Comparison of ENCODE assay signal across 26 cellular contexts in genomic region chrX:73683236-73683859, GRCh38.
DNase-seq lines count a peak whose midpoint lies in the region; ATAC-seq and TF ChIP-seq lines count a peak whose summit lies in the region.
"Had no signal": no experiment of that assay in that cellular context is flagged by ENCODE, and none has a peak within 500 bp of the region (broad histone marks: within the 10 kb centered on the region; RNA-seq: fewer than 3 reads in every experiment).

No MANE protein-coding gene starts in this region.

- H3K79me2 ChIP-seq in GM23338 (replicated peaks; ENCODE audit: insufficient read depth) = no peaks in the 10 kb centered on the region
- H3K79me2 ChIP-seq: parathyroid adenoma had no signal

- H3K4me1 ChIP-seq in GM23338 (ENCODE audit: insufficient read depth) = peaks cover 29% of the 10 kb centered on the region
- H3K4me1 ChIP-seq in iPS-20b (ENCODE audit: insufficient read depth, low read length) = peaks cover 15% of the 10 kb centered on the region; the same call in 1 of the 2 replicates
- H3K4me1 ChIP-seq: A549, foreskin keratinocyte, parathyroid adenoma, stomach, upper lobe of left lung had no signal

- H3K4me3 Mint-ChIP-seq in GM23338 = no peak overlapping the region
- H3K4me3 Mint-ChIP-seq: CD8-positive, alpha-beta T cell; effector memory CD8-positive, alpha-beta T cell; naive thymus-derived CD8-positive, alpha-beta T cell; T-helper 1 cell treated with Interleukin-12 subunit alpha and Interleukin-12 subunit beta and Interleukin-4 antibody, amounts not matched to agents 30 μg/mL and 1 μg/mL, for 36 hours had no signal

- peak overlapping the region; percentile 80; the same call in 1 of the 2 replicates for H3K27ac Mint-ChIP-seq in GM23338
- H3K27ac Mint-ChIP-seq: CD8-positive, alpha-beta T cell; effector memory CD8-positive, alpha-beta T cell; naive thymus-derived CD8-positive, alpha-beta T cell; T-helper 1 cell treated with Interleukin-12 subunit alpha and Interleukin-12 subunit beta and Interleukin-4 antibody, amounts not matched to agents 30 μg/mL and 1 μg/mL, for 36 hours had no signal

- H3K4me3 ChIP-seq in AG09309 (ENCODE audit: control insufficient read depth, low read depth, low read length) (no peak overlapping the region), GM23338 (no peak overlapping the region), brain microvascular endothelial cell (ENCODE audit: low read depth, low read length) (no peak overlapping the region), iPS-20b (ENCODE audit: low read length) (0 out of 2 replicates have a peak overlapping the region, but pooled peaks have one; percentile 4)
- H3K4me3 ChIP-seq: A549, stomach, upper lobe of left lung had no signal

- no peaks in the 10 kb centered on the region for H3K9me2 ChIP-seq in GM23338 (ENCODE audit: insufficient read depth)

- H3K9me3 Mint-ChIP-seq in GM23338 = peaks cover 14% of the 10 kb centered on the region

- in situ Hi-C loops in brain microvascular endothelial cell (cut with HindIII; ENCODE audit: low pct_ligation_motif_present, low sequenced_read_pairs) = no loop called here

- no peaks in the 10 kb centered on the region for H3K27me3 ChIP-seq in GM23338 (ENCODE audit: insufficient read depth)
- H3K27me3 ChIP-seq in brain microvascular endothelial cell (replicated peaks) = no peaks in the 10 kb centered on the region
- H3K27me3 ChIP-seq in iPS-20b (ENCODE audit: insufficient read depth, low read length) = no peaks in the 10 kb centered on the region
- H3K27me3 ChIP-seq: foreskin keratinocyte, stomach, upper lobe of left lung had no signal

- no peaks in the 10 kb centered on the region; the same call in 1 of the 2 replicates for H3K36me3 ChIP-seq in GM23338 (ENCODE audit: insufficient read depth)
- H3K36me3 ChIP-seq in brain microvascular endothelial cell (replicated peaks) = no peaks in the 10 kb centered on the region
- peaks cover 7% of the 10 kb centered on the region; the same call in 1 of the 2 replicates for H3K36me3 ChIP-seq in iPS-20b (ENCODE audit: insufficient read depth, low read depth, low read length)
- H3K36me3 ChIP-seq: upper lobe of left lung, WERI-Rb-1 had no signal

- H3K4me1 Mint-ChIP-seq in GM23338 = peaks cover 19% of the 10 kb centered on the region; the same call in 2 of the 3 replicates
- H3K4me1 Mint-ChIP-seq: naive thymus-derived CD8-positive, alpha-beta T cell had no signal

- H3K9ac ChIP-seq in iPS-20b (ENCODE audit: low read depth, low read length) = no peak overlapping the region
- H3K9ac ChIP-seq: parathyroid adenoma had no signal

- TF ChIP-seq CTCF in AG09309 (IDR thresholded peaks at IDR 0.05; ENCODE audit: control insufficient read depth, insufficient read depth, low read depth, low read length, missing control alignments) = no peak
- no peak for TF ChIP-seq CTCF in GM23338 (conservative IDR thresholded peaks at IDR 0.05; ENCODE audit: low read depth in 2 of 2)
- TF ChIP-seq CTCF in brain microvascular endothelial cell (IDR thresholded peaks at IDR 0.05; ENCODE audit: low read depth, low read length, missing control alignments) = no peak

- no peaks in the 10 kb centered on the region for H3F3A ChIP-seq in GM23338 (replicated peaks; ENCODE audit: low read depth)

- intact Hi-C loops in posterior cingulate gyrus (cut with DNase I) = no loop called here

- peak overlapping the region; percentile 19 for H3K4me2 ChIP-seq in GM23338
- H3K4me2 ChIP-seq: A549 had no signal

- H2AFZ ChIP-seq in GM23338 = no peak overlapping the region
- H2AFZ ChIP-seq: parathyroid adenoma had no signal

- H3K27me3 Mint-ChIP-seq in GM23338 (ENCODE audit: insufficient read depth, low read depth, poor library complexity) = peaks cover 3% of the 10 kb centered on the region
- H3K27me3 Mint-ChIP-seq: effector memory CD8-positive, alpha-beta T cell; naive thymus-derived CD8-positive, alpha-beta T cell had no signal

- DNase-seq in AG09309 (ENCODE audit: low read depth) = peak; percentile 2
- no peak for DNase-seq in GM23338 (ENCODE audit: low spot score)
- peak; percentile 2 for DNase-seq in brain microvascular endothelial cell
- no peak for DNase-seq in posterior cingulate gyrus
- no peak for DNase-seq in NCI-H1930 (lab: John Stamatoyannopoulos, UW)
- no peak for DNase-seq in activated T-cell treated with anti-CD3 and anti-CD28 coated beads, Interleukin-2, amount 50 U/mL, for 1 hour
- DNase-seq: activated CD4-positive, alpha-beta T cell treated with anti-CD3 and anti-CD28 coated beads, Interleukin-2, amount 50 U/mL, for 4 hours; activated gamma-delta T cell treated with Interleukin-2 at 50 U/mL for 16 hours; amygdala; CD8-positive, alpha-beta T cell; DND-41; effector memory CD8-positive, alpha-beta T cell; foreskin keratinocyte; naive thymus-derived CD8-positive, alpha-beta T cell; NCI-H1436 treated with DMSO at 0.1 percent for 48 hours; NCI-H2171 treated with DMSO at 0.1 percent for 48 hours; SIG-M5; stimulated activated CD4-positive, alpha-beta T cell treated with anti-CD3 and anti-CD28 coated beads, Interleukin-4, amount 100 ng/mL, for 24 hours; stomach; upper lobe of left lung; WERI-Rb-1 had no signal

- H3K9me3 ChIP-seq in iPS-20b (ENCODE audit: insufficient read depth, low read depth, low read length) = peaks cover 10% of the 10 kb centered on the region; the same call in 1 of the 2 replicates
- H3K9me3 ChIP-seq: A549, stomach, upper lobe of left lung had no signal

- ATAC-seq in GM23338 (no peak), GM21367 (IDR thresholded peaks at IDR 0.05; ENCODE audit: unreplicated experiment) (no peak)
- ATAC-seq: A549; CD8-positive, alpha-beta T cell; effector memory CD8-positive, alpha-beta T cell; foreskin keratinocyte; naive thymus-derived CD8-positive, alpha-beta T cell had no signal

- H4K20me1 ChIP-seq in GM23338 (replicated peaks; ENCODE audit: insufficient read depth) = no peaks in the 10 kb centered on the region

- H3K36me3 Mint-ChIP-seq in GM23338 (ENCODE audit: low read depth) = peaks cover 37% of the 10 kb centered on the region

- no peak overlapping the region for H3K27ac ChIP-seq in GM23338 (ENCODE audit: low read depth)
- H3K27ac ChIP-seq in brain microvascular endothelial cell = no peak overlapping the region
- H3K27ac ChIP-seq in iPS-20b (ENCODE audit: low read length) = no peak overlapping the region
- H3K27ac ChIP-seq: A549, foreskin keratinocyte, parathyroid adenoma, stomach, upper lobe of left lung, WERI-Rb-1 had no signal

TF ChIP-seq in GM23338, 12 proteins besides CTCF, POLR2A, EP300 and RAD21 (continues in another document):
- TF ChIP-seq JUNB (IDR thresholded peaks at IDR 0.05; ENCODE audit: unreplicated experiment) (no peak), ZNF462 (CRISPR knock-in tag; IDR thresholded peaks at IDR 0.05) (no peak)

Comparison
In these comparisons a context has a peak if more than half of its experiments do, and no peak if none do; other contexts are left out.
1. DNase-seq: peak in AG09309 (single experiment) and brain microvascular endothelial cell (single experiment); none in GM23338 (single experiment), posterior cingulate gyrus (0 of 10), NCI-H1930 (0 of 2) and activated T-cell treated with anti-CD3 and anti-CD28 coated beads, Interleukin-2, amount 50 U/mL, for 1 hour (single experiment).